8 cellular contexts compared by ENCODE assay signal in the genomic region with DNA sequence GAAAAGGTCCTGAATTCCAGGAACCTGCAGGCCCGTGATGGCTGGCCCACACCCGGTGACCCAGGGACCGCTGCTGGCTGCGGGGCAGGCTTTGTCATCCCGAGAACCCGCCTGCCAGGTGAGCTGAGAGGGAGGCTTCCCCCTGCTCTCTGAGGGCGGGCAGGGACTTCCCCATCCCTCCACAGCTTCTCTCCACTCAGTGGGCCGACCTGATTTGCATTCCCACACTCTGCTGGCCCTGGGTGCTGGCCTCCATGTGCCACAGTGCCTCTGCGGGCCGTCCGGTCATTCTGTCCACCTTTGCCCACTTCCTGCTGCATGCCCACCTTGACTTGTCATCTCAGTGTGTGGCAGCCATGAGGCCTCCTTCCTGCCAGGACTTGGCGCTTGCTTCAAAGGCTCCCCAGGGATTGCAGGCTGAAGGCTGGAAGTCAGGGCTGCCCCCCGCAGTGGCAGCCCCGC. TPM values are rescaled to one million over a fixed set of nuclear protein-coding genes. Genes with fewer than 3 reads are reported as not detected.
DNase-seq lines count a peak whose midpoint lies in the region; ATAC-seq and TF ChIP-seq lines count a peak whose summit lies in the region.

No MANE protein-coding gene starts in this region.

- no peaks in the 10 kb centered on the region for H3K9me3 ChIP-seq in endodermal cell (ENCODE audit: control insufficient read depth, low read length)
- H3K9me3 ChIP-seq in gastroesophageal sphincter = no peaks in the 10 kb centered on the region
- H3K9me3 ChIP-seq in tibial artery = no peaks in the 10 kb centered on the region

- intact Hi-C loops in tibial artery (cut with DNase I; ENCODE audit: low total_unique reads) = no loop called here

- H3K9ac ChIP-seq in endodermal cell (ENCODE audit: extremely low read depth, low read length, poor library complexity, severe bottlenecking) = no peak overlapping the region

- no peak overlapping the region for H3K4me3 Mint-ChIP-seq in endodermal cell

- TF ChIP-seq EP300 in gastroesophageal sphincter (IDR thresholded peaks at IDR 0.05) = no peak

- H3K4me3 ChIP-seq in GM12865 (ENCODE audit: low read depth, low read length) = no peak overlapping the region
- no peak overlapping the region for H3K4me3 ChIP-seq in endodermal cell (ENCODE audit: low read length)
- H3K4me3 ChIP-seq in gastroesophageal sphincter = no peak overlapping the region
- H3K4me3 ChIP-seq in tibial artery = no peak overlapping the region

- H3K27me3 ChIP-seq in endodermal cell (ENCODE audit: control insufficient read depth, insufficient read depth, low read length, poor library complexity, severe bottlenecking) = no peaks in the 10 kb centered on the region
- H3K27me3 ChIP-seq in gastroesophageal sphincter = no peaks in the 10 kb centered on the region
- no peaks in the 10 kb centered on the region for H3K27me3 ChIP-seq in tibial artery

- H3K36me3 ChIP-seq in endodermal cell (ENCODE audit: control insufficient read depth, insufficient read depth, low read length) (no peaks in the 10 kb centered on the region), gastroesophageal sphincter (no peaks in the 10 kb centered on the region), tibial artery (no peaks in the 10 kb centered on the region)

- no peaks in the 10 kb centered on the region for H3K27me3 Mint-ChIP-seq in endodermal cell (ENCODE audit: insufficient read depth)

- peak; percentile 79 for DNase-seq in GM12865 (ENCODE audit: low read depth)
- DNase-seq in endodermal cell = peak; percentile 73
- no peak for DNase-seq in NCI-H2029 (lab: John Stamatoyannopoulos, UW)
- no peak for DNase-seq in middle frontal gyrus (ENCODE audit: extremely low spot score, low spot score)
- DNase-seq in tibial artery = no peak

- 45 to 64% methylated on average over 6 to 14 of the region's 14 CpGs for WGBS in endodermal cell (ENCODE audit: insufficient coverage in 1 of 2, insufficient read length in 1 of 2), 2 experiments
- 40 to 80% methylated on average over 1 to 7 of the region's 14 CpGs for WGBS in gastroesophageal sphincter (ENCODE audit: low coverage in 1 of 2), 2 donors

- H3K36me3 Mint-ChIP-seq in endodermal cell (ENCODE audit: low read depth) = no peaks in the 10 kb centered on the region

- H3K4me1 ChIP-seq in endodermal cell (ENCODE audit: control insufficient read depth, insufficient read depth, low read length) (peaks cover 15% of the 10 kb centered on the region), gastroesophageal sphincter (peaks cover 8 to 65% (median 37%) of the 10 kb centered on the region in 3 donors), tibial artery (peaks cover 0 to 39% (median 33%) of the 10 kb centered on the region in 4 donors)

- ATAC-seq in GM19395 (IDR thresholded peaks at IDR 0.05; ENCODE audit: unreplicated experiment) = peak; percentile 87
- peak; percentile 74 for ATAC-seq in HG03097 (IDR thresholded peaks at IDR 0.05; ENCODE audit: low FRiP score, unreplicated experiment)
- no peak for ATAC-seq in gastroesophageal sphincter

- TF ChIP-seq CTCF in GM12865 (IDR thresholded peaks at IDR 0.05; ENCODE audit: insufficient read depth, low read depth, low read length, missing control alignments) (no peak), endodermal cell (conservative IDR thresholded peaks at IDR 0.05) (no peak), gastroesophageal sphincter (IDR thresholded peaks at IDR 0.05) (no peak), tibial artery (IDR thresholded peaks at IDR 0.05) (no peak)

- peaks cover 24% of the 10 kb centered on the region for H3K4me1 Mint-ChIP-seq in endodermal cell

- H3K27ac ChIP-seq in endodermal cell (ENCODE audit: low read depth, low read length) (no peak overlapping the region), gastroesophageal sphincter (no peak overlapping the region), tibial artery (no peak overlapping the region)

- no peaks in the 10 kb centered on the region for H3K9me3 Mint-ChIP-seq in endodermal cell

- TF ChIP-seq POLR2A in gastroesophageal sphincter (IDR thresholded peaks at IDR 0.05) = no peak

- no peak overlapping the region for H3K27ac Mint-ChIP-seq in endodermal cell

RNA-seq across cellular contexts. Expression of gene PALD1, which starts 35.3 kb away (rescaled TPM):
- 10 to 100 TPM; 17.3 to 19.7 TPM for total RNA-seq in endodermal cell
- polyA plus RNA-seq in endodermal cell (2013, experiment 1 of 2) = 12.0 TPM
- polyA plus RNA-seq in endodermal cell (2013, experiment 2 of 2) = 11.6 TPM
- 10 to 100 TPM; 12.5 to 19.8 (median 14.7) TPM for total RNA-seq in gastroesophageal sphincter

Comparison
In these comparisons a context has a peak if more than half of its experiments do, and no peak if none do; other contexts are left out.
1. DNase-seq: peak in GM12865 (single experiment) and endodermal cell (single experiment); none in NCI-H2029 (single experiment), middle frontal gyrus (single experiment) and tibial artery (0 of 2).